9 cellular contexts compared by ENCODE assay signal in genomic region chr1:78491311-78492071, GRCh38. TPM values are rescaled to one million over a fixed set of nuclear protein-coding genes. Genes with fewer than 3 reads are reported as not detected.
DNase-seq lines count a peak whose midpoint lies in the region; ATAC-seq lines count a peak whose summit lies in the region.
"Had no signal": no experiment of that assay in that cellular context is flagged by ENCODE, and none has a peak within 500 bp of the region (broad histone marks: within the 10 kb centered on the region; RNA-seq: fewer than 3 reads in every experiment).

No MANE protein-coding gene starts in this region.

- intact Hi-C loops in activated T-helper 1 cell treated with anti-CD3 and anti-CD28 coated beads, Interleukin-12 subunit alpha, Interleukin-12 subunit beta, Interleukin-2, Interleukin-4 antibody, amounts not matched to agents 30 ng/mL and 10 ng/mL and 1 ng/mL, durations not matched to agents 14 hours and 24 hours and 36 hours (cut with micrococcal nuclease) = no loop called here

- peak overlapping the region in 1 of 2 donors; percentile 35 for H3K4me3 Mint-ChIP-seq in stimulated activated naive CD8-positive, alpha-beta T cell treated with anti-CD3 and anti-CD28 coated beads, Interleukin-15, amount 100 ng/mL, for 72 hours
- no peak overlapping the region for H3K4me3 Mint-ChIP-seq in activated T-helper 1 cell treated with anti-CD3 and anti-CD28 coated beads, Interleukin-12 subunit alpha, Interleukin-12 subunit beta, Interleukin-2, Interleukin-4 antibody, amounts not matched to agents 30 ng/mL and 10 ng/mL and 1 ng/mL, durations not matched to agents 14 hours and 24 hours and 36 hours
- no peak overlapping the region for H3K4me3 Mint-ChIP-seq in T-helper 2 cell treated with Interferon-gamma antibody and Interleukin-4, amounts not matched to agents 5 μg/mL and 100 μg/mL, for 36 hours

- H3K9me3 ChIP-seq in duodenal mucosa (ENCODE audit: control insufficient read depth in 1 of 2, low read length in 2 of 2) = no peaks in the 10 kb centered on the region

- H3K4me2 ChIP-seq in mesendoderm (ENCODE audit: low read length) = peak overlapping the region; percentile 85

- H3K27me3 Mint-ChIP-seq in stimulated activated naive CD8-positive, alpha-beta T cell treated with anti-CD3 and anti-CD28 coated beads, Interleukin-15, amount 100 ng/mL, for 72 hours = peaks cover 49% of the 10 kb centered on the region
- H3K27me3 Mint-ChIP-seq in activated T-helper 1 cell treated with anti-CD3 and anti-CD28 coated beads, Interleukin-12 subunit alpha, Interleukin-12 subunit beta, Interleukin-2, Interleukin-4 antibody, amounts not matched to agents 30 ng/mL and 10 ng/mL and 1 ng/mL, durations not matched to agents 14 hours and 24 hours and 36 hours (ENCODE audit: insufficient read depth) = peaks cover 31% of the 10 kb centered on the region
- H3K27me3 Mint-ChIP-seq in T-helper 2 cell treated with Interferon-gamma antibody and Interleukin-4, amounts not matched to agents 5 μg/mL and 100 μg/mL, for 36 hours (ENCODE audit: low read depth) = peaks cover 25% of the 10 kb centered on the region

- H4K8ac ChIP-seq in mesendoderm (ENCODE audit: low read depth, low read length) = no peak overlapping the region

- H3K27ac ChIP-seq in duodenal mucosa (ENCODE audit: low read depth, low read length) (no peak overlapping the region), mesendoderm (ENCODE audit: low read depth, low read length) (no peak overlapping the region)

- H2BK15ac ChIP-seq in mesendoderm (replicated peaks; ENCODE audit: low read depth) = no peak overlapping the region

- peak overlapping the region; percentile 71 for H3K56ac ChIP-seq in mesendoderm (ENCODE audit: low read length)

- H3K79me1 ChIP-seq in mesendoderm (ENCODE audit: low read length) = no peaks in the 10 kb centered on the region

- H2BK5ac ChIP-seq in mesendoderm (ENCODE audit: low read length) = no peak overlapping the region

- H2AK5ac ChIP-seq in mesendoderm (ENCODE audit: low read length) = no peak overlapping the region

- no peak for DNase-seq in stimulated activated naive CD8-positive, alpha-beta T cell treated with anti-CD3 and anti-CD28 coated beads, Interleukin-15, amount 100 ng/mL, for 72 hours
- no peak for DNase-seq in stimulated activated naive CD8-positive, alpha-beta T cell treated with anti-CD3 and anti-CD28 coated beads, Interleukin-15, Interleukin-2, amounts not matched to agents 100 U/mL and 50 U/mL, for 24 hours
- peak; percentile 82 for DNase-seq in mesendoderm
- no peak for DNase-seq in activated T-helper 1 cell treated with anti-CD3 and anti-CD28 coated beads, Interleukin-12 subunit alpha, Interleukin-12 subunit beta, Interleukin-2, Interleukin-4 antibody, amounts not matched to agents 30 ng/mL and 10 ng/mL and 1 ng/mL, durations not matched to agents 14 hours and 24 hours and 36 hours (ENCODE audit: low spot score)
- no peak for DNase-seq in T-helper 2 cell treated with Interferon-gamma antibody and Interleukin-4, amounts not matched to agents 5 μg/mL and 100 μg/mL, for 36 hours (ENCODE audit: low spot score)
- DNase-seq: NCI-H524 treated with DMSO at 0.1 percent for 48 hours had no signal

- peaks cover 2 to 10% of the 10 kb centered on the region in 2 donors for H3K27me3 ChIP-seq in duodenal mucosa (ENCODE audit: control insufficient read depth in 1 of 2, insufficient read depth in 2 of 2, low read length in 2 of 2)
- peaks cover 4% of the 10 kb centered on the region for H3K27me3 ChIP-seq in mesendoderm (ENCODE audit: insufficient read depth, low read length, poor library complexity)

- H3K4me1 ChIP-seq in duodenal mucosa (ENCODE audit: control insufficient read depth in 1 of 2, insufficient read depth in 2 of 2, low read length in 2 of 2) (no peaks in the 10 kb centered on the region), mesendoderm (ENCODE audit: control insufficient read depth, low read depth, low read length) (no peaks in the 10 kb centered on the region)

- H3K36me3 ChIP-seq in duodenal mucosa (ENCODE audit: control insufficient read depth in 1 of 2, insufficient read depth in 2 of 2, low read length in 2 of 2) (no peaks in the 10 kb centered on the region), mesendoderm (ENCODE audit: control insufficient read depth, insufficient read depth, low read length) (no peaks in the 10 kb centered on the region)

- H3K4me1 Mint-ChIP-seq in stimulated activated naive CD8-positive, alpha-beta T cell treated with anti-CD3 and anti-CD28 coated beads, Interleukin-15, amount 100 ng/mL, for 72 hours = peaks cover 9% of the 10 kb centered on the region
- no peaks in the 10 kb centered on the region for H3K4me1 Mint-ChIP-seq in activated T-helper 1 cell treated with anti-CD3 and anti-CD28 coated beads, Interleukin-12 subunit alpha, Interleukin-12 subunit beta, Interleukin-2, Interleukin-4 antibody, amounts not matched to agents 30 ng/mL and 10 ng/mL and 1 ng/mL, durations not matched to agents 14 hours and 24 hours and 36 hours (ENCODE audit: low read depth)
- no peaks in the 10 kb centered on the region for H3K4me1 Mint-ChIP-seq in T-helper 2 cell treated with Interferon-gamma antibody and Interleukin-4, amounts not matched to agents 5 μg/mL and 100 μg/mL, for 36 hours (ENCODE audit: low read depth)

- H4K5ac ChIP-seq in mesendoderm (ENCODE audit: low read length) = no peak overlapping the region

- peak; percentile 15 for ATAC-seq in stimulated activated naive CD8-positive, alpha-beta T cell treated with anti-CD3 and anti-CD28 coated beads, Interleukin-15, amount 100 ng/mL, for 72 hours
- ATAC-seq in stimulated activated naive CD8-positive, alpha-beta T cell treated with anti-CD3 and anti-CD28 coated beads, Interleukin-15, Interleukin-2, amounts not matched to agents 100 U/mL and 50 U/mL, for 24 hours = no peak
- no peak for ATAC-seq in GM21381 (IDR thresholded peaks at IDR 0.05; ENCODE audit: unreplicated experiment)
- no peak for ATAC-seq in GM19328 (IDR thresholded peaks at IDR 0.05; ENCODE audit: unreplicated experiment)

- H3K9me3 Mint-ChIP-seq in stimulated activated naive CD8-positive, alpha-beta T cell treated with anti-CD3 and anti-CD28 coated beads, Interleukin-15, amount 100 ng/mL, for 72 hours = peaks cover 5 to 13% of the 10 kb centered on the region in 2 donors
- no peaks in the 10 kb centered on the region for H3K9me3 Mint-ChIP-seq in activated T-helper 1 cell treated with anti-CD3 and anti-CD28 coated beads, Interleukin-12 subunit alpha, Interleukin-12 subunit beta, Interleukin-2, Interleukin-4 antibody, amounts not matched to agents 30 ng/mL and 10 ng/mL and 1 ng/mL, durations not matched to agents 14 hours and 24 hours and 36 hours
- no peaks in the 10 kb centered on the region for H3K9me3 Mint-ChIP-seq in T-helper 2 cell treated with Interferon-gamma antibody and Interleukin-4, amounts not matched to agents 5 μg/mL and 100 μg/mL, for 36 hours

- no peak overlapping the region for H3K23ac ChIP-seq in mesendoderm (ENCODE audit: low read length)

- no peak overlapping the region for H3K27ac Mint-ChIP-seq in stimulated activated naive CD8-positive, alpha-beta T cell treated with anti-CD3 and anti-CD28 coated beads, Interleukin-15, amount 100 ng/mL, for 72 hours
- H3K27ac Mint-ChIP-seq in activated T-helper 1 cell treated with anti-CD3 and anti-CD28 coated beads, Interleukin-12 subunit alpha, Interleukin-12 subunit beta, Interleukin-2, Interleukin-4 antibody, amounts not matched to agents 30 ng/mL and 10 ng/mL and 1 ng/mL, durations not matched to agents 14 hours and 24 hours and 36 hours = no peak overlapping the region
- no peak overlapping the region for H3K27ac Mint-ChIP-seq in T-helper 2 cell treated with Interferon-gamma antibody and Interleukin-4, amounts not matched to agents 5 μg/mL and 100 μg/mL, for 36 hours

- H3K9ac ChIP-seq in duodenal mucosa (ENCODE audit: low read depth in 1 of 2, low read length in 2 of 2) = no peak overlapping the region
- H3K9ac ChIP-seq in mesendoderm (ENCODE audit: low read length) = peak overlapping the region; percentile 62

- peak overlapping the region; percentile 22 to 61 for H3K4me3 ChIP-seq in duodenal mucosa (ENCODE audit: low read depth in 1 of 2, low read length in 2 of 2)
- peak overlapping the region; percentile 32 for H3K4me3 ChIP-seq in mesendoderm (ENCODE audit: low read length)

- no peaks in the 10 kb centered on the region for H3K36me3 Mint-ChIP-seq in activated T-helper 1 cell treated with anti-CD3 and anti-CD28 coated beads, Interleukin-12 subunit alpha, Interleukin-12 subunit beta, Interleukin-2, Interleukin-4 antibody, amounts not matched to agents 30 ng/mL and 10 ng/mL and 1 ng/mL, durations not matched to agents 14 hours and 24 hours and 36 hours (ENCODE audit: low read depth)
- H3K36me3 Mint-ChIP-seq in T-helper 2 cell treated with Interferon-gamma antibody and Interleukin-4, amounts not matched to agents 5 μg/mL and 100 μg/mL, for 36 hours (ENCODE audit: low read depth) = no peaks in the 10 kb centered on the region

- H3K79me2 ChIP-seq in mesendoderm (ENCODE audit: control insufficient read depth, insufficient read depth, low read length) = no peaks in the 10 kb centered on the region

- H3K18ac ChIP-seq in mesendoderm (ENCODE audit: low read length) = no peak overlapping the region

- H2BK120ac ChIP-seq in mesendoderm (ENCODE audit: low read depth, low read length) = no peak overlapping the region

- no CpG with 5 or more reads among the region's 40 CpGs for WGBS in mesendoderm (ENCODE audit: extremely low coverage, insufficient coverage, low lambda C conversion rate)

- H3K4ac ChIP-seq in mesendoderm (ENCODE audit: low read depth, low read length) = no peak overlapping the region

RNA-seq across cellular contexts. Expression of gene PTGFR, which starts 0.7 kb away (rescaled TPM):
- 0.04 TPM for polyA plus RNA-seq in mesendoderm (2013, experiment 1 of 2)
- polyA plus RNA-seq in mesendoderm (2013, experiment 2 of 2) = 0.03 TPM
- total RNA-seq in activated T-helper 1 cell treated with anti-CD3 and anti-CD28 coated beads, Interleukin-12 subunit alpha, Interleukin-12 subunit beta, Interleukin-2, Interleukin-4 antibody, amounts not matched to agents 30 ng/mL and 10 ng/mL and 1 ng/mL, durations not matched to agents 14 hours and 24 hours and 36 hours = not detected in 2 replicates
